In genomic region chr13:51347099-51347498, GRCh38 we compare ENCODE assay signal across 24 cellular contexts. TPM values are rescaled to one million over a fixed set of nuclear protein-coding genes. Genes with fewer than 3 reads are reported as not detected.
DNase-seq lines count a peak whose midpoint lies in the region; ATAC-seq, FAIRE-seq and TF ChIP-seq lines count a peak whose summit lies in the region.
"Had no signal": no experiment of that assay in that cellular context is flagged by ENCODE, and none has a peak within 500 bp of the region (broad histone marks: within the 10 kb centered on the region; RNA-seq: fewer than 3 reads in every experiment).

No MANE protein-coding gene starts in this region.

- H3K27ac Mint-ChIP-seq in GM23338 (no peak overlapping the region), endodermal cell (no peak overlapping the region), neural progenitor cell (no peak overlapping the region), chondrocyte (ENCODE audit: unreplicated experiment) (no peak overlapping the region)
- H3K27ac Mint-ChIP-seq: CD4-positive, CD25-positive, alpha-beta regulatory T cell; CD8-positive, alpha-beta memory T cell had no signal

- 82% methylated on average over 9 of the region's 9 CpGs for WGBS in A549 (ENCODE audit: missing lambda C conversion rate)
- 89 to 93% methylated on average over 7 to 9 of the region's 9 CpGs for WGBS in endodermal cell (ENCODE audit: insufficient coverage in 1 of 2, insufficient read length in 1 of 2), 2 experiments

- TF ChIP-seq CTCF in A549 (IDR thresholded peaks at IDR 0.05) (no peak), GM23338 (conservative IDR thresholded peaks at IDR 0.05; ENCODE audit: low read depth in 2 of 2) (peak; percentile 16 to 29; a peak in 3 of 4 replicates), endodermal cell (conservative IDR thresholded peaks at IDR 0.05) (peak; percentile 52), neural progenitor cell (IDR thresholded peaks at IDR 0.05) (no peak), chondrocyte (IDR thresholded peaks at IDR 0.05) (no peak)

- TF ChIP-seq POLR2A in A549 (IDR thresholded peaks at IDR 0.05; ENCODE audit: low read length): no peak

- H3K9me3 ChIP-seq in A549 (no peaks in the 10 kb centered on the region), endodermal cell (ENCODE audit: control insufficient read depth, low read length) (peaks cover 8% of the 10 kb centered on the region), neural progenitor cell (ENCODE audit: low read depth) (peaks cover 5% of the 10 kb centered on the region)
- H3K9me3 ChIP-seq: BE2C had no signal

- H4K20me1 ChIP-seq in GM23338 (replicated peaks; ENCODE audit: insufficient read depth) (no peaks in the 10 kb centered on the region), neural progenitor cell (ENCODE audit: low read depth) (no peaks in the 10 kb centered on the region)

- CTCF ChIA-PET in A549 (lab: Yijun Ruan, JAX): interaction anchor here (1.9 kb wide), 1 partner anchor 222 kb away, joined by 5 read pairs; no protein-coding TSS in a partner anchor

- peaks cover 38% of the 10 kb centered on the region for H3K4me1 Mint-ChIP-seq in GM23338
- H3K4me1 Mint-ChIP-seq in endodermal cell: peaks cover 7% of the 10 kb centered on the region
- peaks cover 3% of the 10 kb centered on the region for H3K4me1 Mint-ChIP-seq in neural progenitor cell
- H3K4me1 Mint-ChIP-seq in chondrocyte (ENCODE audit: low read depth): peaks cover 10% of the 10 kb centered on the region
- H3K4me1 Mint-ChIP-seq: CD4-positive, CD25-positive, alpha-beta regulatory T cell; CD8-positive, alpha-beta memory T cell had no signal

- DNase-seq in A549 (ENCODE audit: low read depth in 1 of 2, low spot score in 1 of 2) (no peak), GM23338 (ENCODE audit: low spot score) (peak; percentile 52), endodermal cell (peak; percentile 76), neural progenitor cell (ENCODE audit: low spot score) (no peak), chondrocyte (ENCODE audit: low spot score) (no peak), SIG-M5 (lab: John Stamatoyannopoulos, UW) (no peak)
- DNase-seq: ACHN; BE2C; C1 segment of cervical spinal cord; CD4-positive, CD25-positive, alpha-beta regulatory T cell; CD8-positive, alpha-beta memory T cell; COR-L47; DMS 273 treated with DMSO at 0.1 percent for 48 hours; DMS53; DND-41; EL; GM23248; H7 had no signal

- H3K36me3 ChIP-seq in GM23338 (ENCODE audit: insufficient read depth) (no peaks in the 10 kb centered on the region), endodermal cell (ENCODE audit: control insufficient read depth, insufficient read depth, low read length) (no peaks in the 10 kb centered on the region), neural progenitor cell (peaks cover 11% of the 10 kb centered on the region)
- H3K36me3 ChIP-seq: BE2C had no signal

- H3K4me2 ChIP-seq in A549 (no peak overlapping the region), GM23338 (no peak overlapping the region), neural progenitor cell (no peak overlapping the region)

- TF ChIP-seq EP300 in A549 (IDR thresholded peaks at IDR 0.05): no peak

- no peak overlapping the region for H3K4me3 ChIP-seq in A549
- no peak overlapping the region for H3K4me3 ChIP-seq in GM23338
- H3K4me3 ChIP-seq in endodermal cell (ENCODE audit: low read length): no peak overlapping the region
- H3K4me3 ChIP-seq in neural progenitor cell: no peak overlapping the region
- H3K4me3 ChIP-seq: GM23248 had no signal

- no peaks in the 10 kb centered on the region for H3K79me2 ChIP-seq in GM23338 (replicated peaks; ENCODE audit: insufficient read depth)
- no peaks in the 10 kb centered on the region for H3K79me2 ChIP-seq in neural progenitor cell (ENCODE audit: low read depth)

- H3K36me3 Mint-ChIP-seq in GM23338 (ENCODE audit: low read depth) (no peaks in the 10 kb centered on the region; the same call in 2 of the 3 replicates), endodermal cell (ENCODE audit: low read depth) (no peaks in the 10 kb centered on the region), neural progenitor cell (peaks cover 4% of the 10 kb centered on the region), chondrocyte (ENCODE audit: low read depth) (peaks cover 2% of the 10 kb centered on the region)

- no peak for TF ChIP-seq RAD21 in A549 (conservative IDR thresholded peaks at IDR 0.05 in 1 of 2, IDR thresholded peaks at IDR 0.05 in 1 of 2)

- peak overlapping the region; percentile 59; the same call in 1 of the 2 replicates for H2AFZ ChIP-seq in GM23338
- peak overlapping the region; percentile 30 for H2AFZ ChIP-seq in neural progenitor cell (replicated peaks)
- H2AFZ ChIP-seq: GM23248 had no signal

- H3K27me3 ChIP-seq in GM23338 (ENCODE audit: insufficient read depth): no peaks in the 10 kb centered on the region
- no peaks in the 10 kb centered on the region for H3K27me3 ChIP-seq in endodermal cell (ENCODE audit: control insufficient read depth, insufficient read depth, low read length, poor library complexity, severe bottlenecking)
- H3K27me3 ChIP-seq in neural progenitor cell: no peaks in the 10 kb centered on the region
- H3K27me3 ChIP-seq: BE2C had no signal

- H3K27me3 Mint-ChIP-seq in GM23338 (ENCODE audit: insufficient read depth, low read depth, poor library complexity) (peaks cover 4% of the 10 kb centered on the region), endodermal cell (ENCODE audit: insufficient read depth) (no peaks in the 10 kb centered on the region), neural progenitor cell (ENCODE audit: insufficient read depth, low read depth) (peaks cover 3% of the 10 kb centered on the region), chondrocyte (ENCODE audit: low read depth) (no peaks in the 10 kb centered on the region)
- H3K27me3 Mint-ChIP-seq: CD4-positive, CD25-positive, alpha-beta regulatory T cell; CD8-positive, alpha-beta memory T cell had no signal

- H3K27ac ChIP-seq in A549 (no peak overlapping the region), GM23338 (ENCODE audit: low read depth) (no peak overlapping the region), endodermal cell (ENCODE audit: low read depth, low read length) (no peak overlapping the region), neural progenitor cell (no peak overlapping the region)
- H3K27ac ChIP-seq: GM23248 had no signal

- ATAC-seq in A549 (peak; percentile 54 to 62; a peak in 3 of 6 replicates), GM23338 (peak; percentile 74), GM21576 (IDR thresholded peaks at IDR 0.05; ENCODE audit: unreplicated experiment) (no peak)

- FAIRE-seq in A549 (lab: Jason Lieb, UNC): no peak
- FAIRE-seq: G401.6, GM12891, GM19239 had no signal

- H3F3A ChIP-seq in GM23338 (replicated peaks; ENCODE audit: low read depth) (no peaks in the 10 kb centered on the region), neural progenitor cell (ENCODE audit: low read depth) (peaks cover 17% of the 10 kb centered on the region)

- H3K4me1 ChIP-seq in A549 (no peaks in the 10 kb centered on the region), GM23338 (ENCODE audit: insufficient read depth) (peaks cover 15% of the 10 kb centered on the region; the same call in 1 of the 2 replicates), endodermal cell (ENCODE audit: control insufficient read depth, insufficient read depth, low read length) (no peaks in the 10 kb centered on the region), neural progenitor cell (peaks cover 25% of the 10 kb centered on the region)
- H3K4me1 ChIP-seq: BE2C had no signal

- no peak overlapping the region for H3K9ac ChIP-seq in endodermal cell (ENCODE audit: extremely low read depth, low read length, poor library complexity, severe bottlenecking)
- H3K9ac ChIP-seq in neural progenitor cell: no peak overlapping the region
- H3K9ac ChIP-seq: GM23248 had no signal

- H3K9me3 Mint-ChIP-seq in GM23338 (no peaks in the 10 kb centered on the region; the same call in 2 of the 3 replicates), endodermal cell (peaks cover 3% of the 10 kb centered on the region), neural progenitor cell (no peaks in the 10 kb centered on the region), chondrocyte (ENCODE audit: low read depth) (no peaks in the 10 kb centered on the region)
- H3K9me3 Mint-ChIP-seq: CD4-positive, CD25-positive, alpha-beta regulatory T cell had no signal

- H3K9me2 ChIP-seq in GM23338 (ENCODE audit: insufficient read depth): no peaks in the 10 kb centered on the region

- H3K4me3 Mint-ChIP-seq in GM23338 (no peak overlapping the region), endodermal cell (no peak overlapping the region), neural progenitor cell (no peak overlapping the region), chondrocyte (ENCODE audit: unreplicated experiment) (no peak overlapping the region)
- H3K4me3 Mint-ChIP-seq: CD4-positive, CD25-positive, alpha-beta regulatory T cell; CD8-positive, alpha-beta memory T cell had no signal

- POLR2A ChIA-PET in A549 (lab: Yijun Ruan, JAX): interaction anchor here (0.6 kb wide), 1 partner anchor 106 kb away, joined by 3 read pairs; the partner anchor contains the start of gene INTS6

TF ChIP-seq in A549, 52 proteins besides CTCF, POLR2A, EP300 and RAD21 (continues in another document):
- TF ChIP-seq HES2 (IDR thresholded peaks at IDR 0.05) (no peak), TP53 (CRISPR knock-in tag; IDR thresholded peaks at IDR 0.05) (no peak), RARB (CRISPR knock-in tag; IDR thresholded peaks at IDR 0.05) (no peak), HOXB5 (CRISPR knock-in tag; IDR thresholded peaks at IDR 0.05) (no peak)

TF ChIP-seq in GM23338, 12 proteins besides CTCF, POLR2A, EP300 and RAD21:
- TF ChIP-seq JUNB (IDR thresholded peaks at IDR 0.05; ENCODE audit: unreplicated experiment) (peak; percentile 27), ETS1 (IDR thresholded peaks at IDR 0.05) (no peak)

RNA-seq across cellular contexts. Expression of gene SERPINE3, which starts 7.6 kb away (rescaled TPM):
- 0.04 TPM in 1 of 2 replicates, not detected in the other for polyA plus RNA-seq in A549 (2011; rRNA removed)
- polyA plus RNA-seq in A549 (2012; cell fraction: cytosol; rRNA removed): not detected in 2 replicates
- not detected in 2 replicates for polyA plus RNA-seq in A549 (2012; cell fraction: nucleus; rRNA removed)
- 0.09 TPM in 1 of 3 replicates, not detected in the others for polyA plus RNA-seq in A549 (2017; fragmentation: RNase III; extraction: RNeasy Plus Mini Kit Qiagen cat#74134 plus additional on column Dnase treatment)
- not detected in 2 replicates for polyA minus RNA-seq in A549 (2011; rRNA and poly(A)+ RNA removed)
- 0.08 and 0.17 TPM in 2 replicates for total RNA-seq in GM23338 (2014; rRNA removed; shearing (Covaris generic))
- polyA plus RNA-seq in GM23338 (2016; fragmentation: Nextera tagmentation; extraction: Ambion mirVana): 0.31 and 0.35 TPM in 2 replicates
- under 1 TPM in 1 of 2 donors, not detected in 1; 0.89 TPM for total RNA-seq in endodermal cell
- not detected for polyA plus RNA-seq in endodermal cell (2013, experiment 1 of 2)
- not detected for polyA plus RNA-seq in endodermal cell (2013, experiment 2 of 2)
- total RNA-seq in neural progenitor cell (ENCODE audit: low replicate concordance): 0.40 and 0.47 TPM in 2 replicates
- total RNA-seq in chondrocyte: not detected in 3 replicates
- total RNA-seq: A172; CD4-positive, CD25-positive, alpha-beta regulatory T cell; CD8-positive, alpha-beta memory T cell; GM23248; HT-29 had no signal
- polyA plus RNA-seq: CD4-positive, CD25-positive, alpha-beta regulatory T cell; CD8-positive, alpha-beta memory T cell had no signal

Comparison
In these comparisons a context has a peak if more than half of its experiments do, and no peak if none do; other contexts are left out.
1. DNase-seq: peak in GM23338 (single experiment) and endodermal cell (single experiment); none in A549 (0 of 2), neural progenitor cell (single experiment), chondrocyte (single experiment) and SIG-M5 (single experiment).
2. CTCF ChIP-seq: peak in GM23338 (2 of 2) and endodermal cell (single experiment); none in A549 (single experiment), neural progenitor cell (single experiment) and chondrocyte (single experiment).